ENCODE assay signal across 11 cellular contexts in genomic region chr13:108486096-108486495, GRCh38.
"Had no signal": no experiment of that assay in that cellular context is flagged by ENCODE, and none has a peak within 500 bp of the region (broad histone marks: within the 10 kb centered on the region; RNA-seq: fewer than 3 reads in every experiment).

No MANE protein-coding gene starts in this region.

- FAIRE-seq: H1, H54 had no signal

- H3K4me3 Mint-ChIP-seq: GM23338, H9, HFFc6 had no signal

- H3K4me1 ChIP-seq: HAP-1 had no signal

- H3K27ac ChIP-seq: GM23248 had no signal

- H3K9me3 Mint-ChIP-seq: GM23338, H9 had no signal

- DNase-seq: GM23248, GOT3, H7, H9, HCEC 1CT, HFFc6 had no signal

- H3K36me3 ChIP-seq: HAP-1 had no signal

- H3K9me3 ChIP-seq: HAP-1 had no signal

- H3K27ac Mint-ChIP-seq: GM23338, H9, HFFc6 had no signal

- ATAC-seq: GM23338, HCT116 had no signal

- H2AFZ ChIP-seq: GM23248, GM23338 had no signal

- H3K4me3 ChIP-seq: GM23248, GM23338, HAP-1 had no signal

- H3K9ac ChIP-seq: GM23248 had no signal

- H3K4me2 ChIP-seq: GM23338 had no signal

- H3K4me1 Mint-ChIP-seq: H9 had no signal
